12 cellular contexts compared by ENCODE assay signal in the genomic region with DNA sequence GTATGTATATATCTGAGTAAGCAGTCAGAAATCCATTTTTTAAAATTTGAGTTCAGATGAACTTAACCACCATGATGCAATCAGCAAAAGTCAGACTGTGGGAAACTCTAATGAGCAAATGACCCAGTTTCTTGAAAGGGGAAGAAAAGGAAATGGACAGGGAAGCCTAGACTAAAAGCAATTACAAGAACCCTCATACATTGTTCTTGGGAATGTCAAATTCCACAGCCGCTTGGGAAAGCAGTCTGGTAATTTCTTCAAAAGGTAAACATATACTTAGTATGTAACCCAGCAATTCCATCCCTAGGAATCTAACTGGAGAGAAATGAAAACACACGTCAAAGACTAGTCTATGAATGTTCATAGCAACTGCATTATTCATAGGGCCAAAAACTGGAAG. TPM values are rescaled to one million over a fixed set of nuclear protein-coding genes. Genes with fewer than 3 reads are reported as not detected.
A peak's percentile ranks its signal among the peaks of the same experiment; 100 is the strongest.
DNase-seq lines count a peak whose midpoint lies in the region; TF ChIP-seq lines count a peak whose summit lies in the region.
"Had no signal": no experiment of that assay in that cellular context is flagged by ENCODE, and none has a peak within 500 bp of the region (broad histone marks: within the 10 kb centered on the region; RNA-seq: fewer than 3 reads in every experiment).

No MANE protein-coding gene starts in this region.

- H3K14ac ChIP-seq in neuronal stem cell (ENCODE audit: low read length), result no peak overlapping the region

- no peak overlapping the region for H3K27ac ChIP-seq in mesendoderm (ENCODE audit: low read depth, low read length)
- H3K27ac ChIP-seq in neuronal stem cell (replicated peaks; ENCODE audit: low read length), result no peak overlapping the region
- H3K27ac ChIP-seq: HL-60 had no signal

- H3K4me3 ChIP-seq in fibroblast of the aortic adventitia (ENCODE audit: low read depth, low read length), result no peak overlapping the region
- H3K4me3 ChIP-seq in mesendoderm (ENCODE audit: low read length), result no peak overlapping the region
- no peak overlapping the region for H3K4me3 ChIP-seq in neuronal stem cell (ENCODE audit: low read length in 2 of 2)
- H3K4me3 ChIP-seq: skin epidermis had no signal

- H4K8ac ChIP-seq in mesendoderm (ENCODE audit: low read depth, low read length) (no peak overlapping the region), neuronal stem cell (ENCODE audit: low read depth, low read length) (no peak overlapping the region)

- no peak overlapping the region for H2BK12ac ChIP-seq in neuronal stem cell (ENCODE audit: low read length)

- H4K91ac ChIP-seq in neuronal stem cell (ENCODE audit: low read depth, low read length, poor library complexity), result no peak overlapping the region

- H2BK120ac ChIP-seq in mesendoderm (ENCODE audit: low read depth, low read length) (no peak overlapping the region), neuronal stem cell (ENCODE audit: low read depth, low read length) (no peak overlapping the region)

- WGBS in mesendoderm (ENCODE audit: extremely low coverage, insufficient coverage, low lambda C conversion rate), result no CpG with 5 or more reads among the region's 2 CpGs
- WGBS in neuronal stem cell (ENCODE audit: extremely low coverage in 2 of 2, insufficient read length in 2 of 2, insufficient replicate concordance in 1 of 2), 2 donors, result no CpG with 5 or more reads among the region's 2 CpGs

- H3K9ac ChIP-seq in mesendoderm (ENCODE audit: low read length) (no peak overlapping the region), neuronal stem cell (ENCODE audit: low read depth, low read length, poor library complexity) (no peak overlapping the region)

- H2AFZ ChIP-seq in neuronal stem cell (ENCODE audit: low read length), result no peak overlapping the region

- H3K4me2 ChIP-seq in mesendoderm (ENCODE audit: low read length), result no peak overlapping the region
- H3K4me2 ChIP-seq in neuronal stem cell (ENCODE audit: insufficient read depth, low read length, poor library complexity, severe bottlenecking), result no peak overlapping the region

- H3K79me2 ChIP-seq in mesendoderm (ENCODE audit: control insufficient read depth, insufficient read depth, low read length), result no peaks in the 10 kb centered on the region

- H3K27me3 ChIP-seq in mesendoderm (ENCODE audit: insufficient read depth, low read length, poor library complexity), result no peaks in the 10 kb centered on the region
- H3K27me3 ChIP-seq in neuronal stem cell (ENCODE audit: control insufficient read depth in 3 of 3, insufficient read depth in 3 of 3, low read depth in 1 of 3, low read length in 3 of 3), result no peaks in the 10 kb centered on the region

- H2BK15ac ChIP-seq in mesendoderm (replicated peaks; ENCODE audit: low read depth), result no peak overlapping the region
- no peak overlapping the region for H2BK15ac ChIP-seq in neuronal stem cell (ENCODE audit: low read length)

- no peak overlapping the region for H4K5ac ChIP-seq in mesendoderm (ENCODE audit: low read length)

- H3K4ac ChIP-seq in mesendoderm (ENCODE audit: low read depth, low read length) (no peak overlapping the region), neuronal stem cell (ENCODE audit: low read length) (no peak overlapping the region)

- no peaks in the 10 kb centered on the region for H3K4me1 ChIP-seq in mesendoderm (ENCODE audit: control insufficient read depth, low read depth, low read length)
- H3K4me1 ChIP-seq in neuronal stem cell (ENCODE audit: control insufficient read depth in 2 of 2, insufficient read depth in 1 of 2, low read depth in 1 of 2, low read length in 2 of 2), result peaks cover 0 to 2% of the 10 kb centered on the region in 2 donors

- H3K36me3 ChIP-seq in mesendoderm (ENCODE audit: control insufficient read depth, insufficient read depth, low read length), result no peaks in the 10 kb centered on the region
- H3K36me3 ChIP-seq in neuronal stem cell (replicated peaks in 1 of 2; ENCODE audit: control insufficient read depth in 2 of 2, insufficient read depth in 2 of 2, low read length in 2 of 2), result no peaks in the 10 kb centered on the region

- no peak for TF ChIP-seq CTCF in fibroblast of the aortic adventitia (IDR thresholded peaks at IDR 0.05; ENCODE audit: insufficient read depth, low read length)

- H3K18ac ChIP-seq in mesendoderm (ENCODE audit: low read length), result no peak overlapping the region
- H3K18ac ChIP-seq in neuronal stem cell (ENCODE audit: low read length), result no peak overlapping the region

- H3K79me1 ChIP-seq in mesendoderm (ENCODE audit: low read length) (no peaks in the 10 kb centered on the region), neuronal stem cell (ENCODE audit: low read depth, low read length) (no peaks in the 10 kb centered on the region)

- H3K56ac ChIP-seq in mesendoderm (ENCODE audit: low read length), result no peak overlapping the region

- H2BK5ac ChIP-seq in mesendoderm (ENCODE audit: low read length), result no peak overlapping the region
- H2BK5ac ChIP-seq in neuronal stem cell (ENCODE audit: low read length), result no peak overlapping the region

- DNase-seq in HCEC 1CT, result peak; percentile 87
- DNase-seq in SKM-1 (lab: John Stamatoyannopoulos, UW; ENCODE audit: unreplicated experiment), result peak; percentile 16
- peak; percentile 98 for DNase-seq in fibroblast of the aortic adventitia (ENCODE audit: low read depth)
- DNase-seq in smooth muscle cell of the brain vasculature (ENCODE audit: low read depth, low spot score), result peak; percentile 75
- DNase-seq in NCI-H187 (lab: John Stamatoyannopoulos, UW), result no peak
- no peak for DNase-seq in mesendoderm
- no peak for DNase-seq in neuronal stem cell (ENCODE audit: low spot score)
- DNase-seq: activated CD4-positive, alpha-beta T cell treated with anti-CD3 and anti-CD28 coated beads for 1 hour; activated naive CD4-positive, alpha-beta T cell treated with anti-CD3 and anti-CD28 coated beads, Interleukin-2, amount 10 ng/mL, durations not matched to agents 7 days and 5 days; NCI-H1436 treated with DMSO at 0.1 percent for 48 hours had no signal

- no peak overlapping the region for H3K23ac ChIP-seq in mesendoderm (ENCODE audit: low read length)
- no peak overlapping the region for H3K23ac ChIP-seq in neuronal stem cell (ENCODE audit: low read depth, low read length, poor library complexity)

- H2AK5ac ChIP-seq in mesendoderm (ENCODE audit: low read length), result no peak overlapping the region
- no peak overlapping the region for H2AK5ac ChIP-seq in neuronal stem cell (ENCODE audit: low read depth, low read length)

- peaks cover 0 to 2% of the 10 kb centered on the region in 2 donors for H3K9me3 ChIP-seq in neuronal stem cell (replicated peaks in 1 of 2; ENCODE audit: control insufficient read depth in 2 of 2, insufficient read depth in 1 of 2, low read depth in 1 of 2, low read length in 2 of 2)

RNA-seq across cellular contexts. Expression of a gene that starts 16.4 kb away (rescaled TPM):
- total RNA-seq in fibroblast of the aortic adventitia (ENCODE audit: low replicate concordance), result 27.8 and 29.1 TPM in 2 replicates
- polyA plus RNA-seq in mesendoderm (2013, experiment 1 of 2), result 4.5 TPM
- polyA plus RNA-seq in mesendoderm (2013, experiment 2 of 2), result 4.1 TPM
- 7.6 TPM for polyA plus RNA-seq in neuronal stem cell (2013, experiment 1 of 2)
- 8.2 TPM for polyA plus RNA-seq in neuronal stem cell (2013, experiment 2 of 2)

Comparison
In these comparisons a context has a peak if more than half of its experiments do, and no peak if none do; other contexts are left out.
1. DNase-seq: peak in HCEC 1CT (single experiment), SKM-1 (single experiment), fibroblast of the aortic adventitia (single experiment) and smooth muscle cell of the brain vasculature (single experiment); none in NCI-H187 (0 of 2), mesendoderm (single experiment) and neuronal stem cell (single experiment).